11 cellular contexts compared by ENCODE assay signal in the genomic region with DNA sequence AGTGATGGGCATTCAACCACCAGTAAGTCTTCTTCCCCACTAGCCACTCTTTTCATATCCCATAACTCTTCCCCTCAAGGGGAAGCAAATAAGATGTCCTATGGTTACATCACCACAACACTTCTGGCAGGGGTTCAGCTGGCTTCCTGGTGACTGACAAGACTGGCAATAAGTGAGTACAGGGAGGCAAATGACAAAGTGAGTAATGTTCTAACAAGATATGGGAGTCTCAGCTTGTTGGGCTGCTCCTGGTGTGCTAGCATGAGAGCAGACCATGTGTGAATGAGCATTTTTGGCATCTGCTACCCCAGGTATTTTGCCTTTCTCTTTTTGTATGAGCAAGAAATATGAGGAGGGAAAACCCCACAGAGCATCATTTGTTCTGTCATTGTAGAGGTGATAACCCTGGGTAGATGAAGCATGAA. TPM values are rescaled to one million over a fixed set of nuclear protein-coding genes. Genes with fewer than 3 reads are reported as not detected.
DNase-seq lines count a peak whose midpoint lies in the region; ATAC-seq and TF ChIP-seq lines count a peak whose summit lies in the region.
"Had no signal": no experiment of that assay in that cellular context is flagged by ENCODE, and none has a peak within 500 bp of the region (broad histone marks: within the 10 kb centered on the region; RNA-seq: fewer than 3 reads in every experiment).

No MANE protein-coding gene starts in this region.

- no peak overlapping the region for H3K4me3 ChIP-seq in PC-9

- H2AFZ ChIP-seq in PC-9, result no peak overlapping the region

- BruUV-seq in PC-9 (replicated peaks; lab: Mats Ljungman, UMichigan), result no TSS peak

- intact Hi-C loops in PC-9 (cut with micrococcal nuclease; ENCODE audit: unreplicated experiment), result no loop called here

- H4K20me1 ChIP-seq in PC-9 (ENCODE audit: insufficient read depth), result no peaks in the 10 kb centered on the region

- DNase-seq in NCI-H510A treated with DMSO at 0.1 percent for 48 hours (lab: John Stamatoyannopoulos, UW) (peak; percentile 38), NCI-H510A (lab: John Stamatoyannopoulos, UW) (no peak), PC-9 (peak in 1 of 2 experiments; percentile 81), renal cortical epithelial cell (ENCODE audit: low read depth) (peak; percentile 80), NCI-H1048 (lab: John Stamatoyannopoulos, UW) (no peak), HT-29 (ENCODE audit: low spot score) (no peak)
- DNase-seq in activated naive CD4-positive, alpha-beta T cell treated with anti-CD3 and anti-CD28 coated beads, Interleukin-2, amount 50 U/mL, for 72 hours (ENCODE audit: low spot score in 2 of 2), result peak in 1 of 2 donors; percentile 17

- peak overlapping the region in 1 of 2 donors; percentile 27 for H3K27ac Mint-ChIP-seq in activated naive CD4-positive, alpha-beta T cell treated with anti-CD3 and anti-CD28 coated beads, Interleukin-2, amount 50 U/mL, for 72 hours

- peaks cover 36% of the 10 kb centered on the region for H3F3A ChIP-seq in PC-9 (ENCODE audit: insufficient read depth, low read depth)

- peak overlapping the region; percentile 82 for H3K27ac ChIP-seq in PC-9

- H3K9me3 ChIP-seq in PC-9 (ENCODE audit: insufficient read depth, low read depth), result no peaks in the 10 kb centered on the region

- CTCF ChIA-PET in PC-9 (lab: Charles Lee), result interaction anchor here (1.3 kb wide), 1 partner anchor 16 kb away, joined by 3 read pairs; no protein-coding TSS in a partner anchor

- H3K9me2 ChIP-seq in PC-9 (ENCODE audit: insufficient read depth), result no peaks in the 10 kb centered on the region

- H3K4me1 ChIP-seq in PC-9 (replicated peaks; ENCODE audit: insufficient read depth), result peaks cover 37% of the 10 kb centered on the region

- POLR2A ChIA-PET in PC-9 (lab: Charles Lee; ENCODE audit: unreplicated experiment), result no interaction called here

- peak; percentile 97 to 98 for ATAC-seq in activated naive CD4-positive, alpha-beta T cell treated with anti-CD3 and anti-CD28 coated beads, Interleukin-2, amount 50 U/mL, for 72 hours
- no peak for ATAC-seq in GM21367 (IDR thresholded peaks at IDR 0.05; ENCODE audit: unreplicated experiment)
- ATAC-seq: Panc1 had no signal

- H3K27me3 ChIP-seq in PC-9 (ENCODE audit: insufficient read depth, low read depth), result no peaks in the 10 kb centered on the region

- no peaks in the 10 kb centered on the region for H3K9me3 Mint-ChIP-seq in activated naive CD4-positive, alpha-beta T cell treated with anti-CD3 and anti-CD28 coated beads, Interleukin-2, amount 50 U/mL, for 72 hours

- peak overlapping the region; percentile 30 for H3K4me2 ChIP-seq in PC-9

- no peaks in the 10 kb centered on the region for H3K36me3 ChIP-seq in PC-9 (ENCODE audit: low read depth)

- H3K79me2 ChIP-seq in PC-9 (ENCODE audit: low read depth), result no peaks in the 10 kb centered on the region

- TF ChIP-seq CTCF in PC-9 (conservative IDR thresholded peaks at IDR 0.05), result no peak

- no peaks in the 10 kb centered on the region for H3K36me3 Mint-ChIP-seq in activated naive CD4-positive, alpha-beta T cell treated with anti-CD3 and anti-CD28 coated beads, Interleukin-2, amount 50 U/mL, for 72 hours

RNA-seq across cellular contexts. Expression of a gene that starts 9.9 kb away (rescaled TPM):
- total RNA-seq in PC-9 (2021) (not detected in 2 replicates), renal cortical epithelial cell (not detected in 2 replicates)
- total RNA-seq in activated naive CD4-positive, alpha-beta T cell treated with anti-CD3 and anti-CD28 coated beads, Interleukin-2, amount 50 U/mL, for 72 hours, result not detected
- total RNA-seq in HT-29 (2014; rRNA removed; shearing (Covaris generic)), result not detected in 2 replicates
- total RNA-seq: lower leg skin, urinary bladder had no signal

RNA-seq across cellular contexts. Expression of a gene that starts 32.2 kb away (rescaled TPM):
- total RNA-seq in PC-9 (2021) (20.7 and 23.4 TPM in 2 replicates), renal cortical epithelial cell (16.5 and 42.1 TPM in 2 replicates)
- total RNA-seq in activated naive CD4-positive, alpha-beta T cell treated with anti-CD3 and anti-CD28 coated beads, Interleukin-2, amount 50 U/mL, for 72 hours, result 10 to 100 TPM; 38.3 to 54.7 TPM
- total RNA-seq in HT-29 (2014; rRNA removed; shearing (Covaris generic)), result 1.8 and 3.9 TPM in 2 replicates

RNA-seq across cellular contexts. Expression of a gene that starts 54.8 kb away (rescaled TPM):
- 44.7 and 55.0 TPM in 2 replicates for total RNA-seq in PC-9 (2021)
- total RNA-seq in activated naive CD4-positive, alpha-beta T cell treated with anti-CD3 and anti-CD28 coated beads, Interleukin-2, amount 50 U/mL, for 72 hours, result 10 to 100 TPM; 37.7 to 66.1 TPM
- 169 and 332 TPM in 2 replicates for total RNA-seq in renal cortical epithelial cell
- total RNA-seq in HT-29 (2014; rRNA removed; shearing (Covaris generic)), result 26.9 and 37.7 TPM in 2 replicates

Comparison
In these comparisons a context has a peak if more than half of its experiments do, and no peak if none do; other contexts are left out.
1. DNase-seq: peak in NCI-H510A treated with DMSO at 0.1 percent for 48 hours (single experiment) and renal cortical epithelial cell (single experiment); none in NCI-H510A (single experiment), NCI-H1048 (single experiment) and HT-29 (single experiment).